24 cellular contexts compared by ENCODE assay signal in the genomic region with DNA sequence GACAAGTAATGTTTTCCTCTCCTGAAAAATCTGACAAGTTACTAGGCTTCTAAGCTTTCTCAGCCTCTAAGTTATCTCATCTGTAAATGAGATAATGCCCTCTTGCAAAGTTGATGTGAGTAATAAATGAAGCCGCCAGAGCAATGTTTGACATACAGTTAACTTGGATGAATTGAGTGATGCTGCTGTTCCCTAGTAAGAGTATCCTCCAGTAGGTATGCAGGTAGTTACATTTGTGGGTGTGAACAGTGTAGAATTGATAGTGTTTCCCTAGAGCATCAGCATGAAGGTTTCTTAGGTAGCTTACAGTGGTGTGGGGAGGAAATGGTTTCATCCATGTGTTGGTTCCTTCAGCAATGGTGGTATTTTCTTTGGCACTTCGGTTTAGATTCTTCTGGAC. TPM values are rescaled to one million over a fixed set of nuclear protein-coding genes. Genes with fewer than 3 reads are reported as not detected.
DNase-seq lines count a peak whose midpoint lies in the region; ATAC-seq, FAIRE-seq and TF ChIP-seq lines count a peak whose summit lies in the region.
"Had no signal": no experiment of that assay in that cellular context is flagged by ENCODE, and none has a peak within 500 bp of the region (broad histone marks: within the 10 kb centered on the region; RNA-seq: fewer than 3 reads in every experiment).

No MANE protein-coding gene starts in this region.

- H3K9me3 Mint-ChIP-seq in CD4-positive, alpha-beta T cell: no peaks in the 10 kb centered on the region
- H3K9me3 Mint-ChIP-seq in astrocyte (ENCODE audit: unreplicated experiment): no peaks in the 10 kb centered on the region
- H3K9me3 Mint-ChIP-seq: activated CD4-positive, alpha-beta T cell treated with anti-CD3 and anti-CD28 coated beads, Interleukin-2, amount 10 ng/mL, durations not matched to agents 7 days and 5 days; stimulated activated memory B cell treated with anti-CD40 and anti-IgM and Interleukin-4, amounts not matched to agents 10 μg/mL and 1 μg/mL and 100 μg/mL, for 72 hours had no signal

- H3K27me3 ChIP-seq in CD4-positive, alpha-beta T cell (ENCODE audit: control insufficient read depth, insufficient read depth, low read length): no peaks in the 10 kb centered on the region
- H3K27me3 ChIP-seq in HUES6 (ENCODE audit: control insufficient read depth, insufficient read depth, low read length): no peaks in the 10 kb centered on the region
- H3K27me3 ChIP-seq in astrocyte (ENCODE audit: insufficient read depth, low read length): no peaks in the 10 kb centered on the region
- H3K27me3 ChIP-seq in testis: no peaks in the 10 kb centered on the region
- H3K27me3 ChIP-seq: adrenal gland had no signal

- peaks cover 83% of the 10 kb centered on the region for H3K79me2 ChIP-seq in astrocyte (ENCODE audit: insufficient read depth, low read length)

- POLR2A ChIA-PET in CD4-positive, alpha-beta T cell (lab: Charles Lee): no interaction called here

- DNase-seq in CD4-positive, alpha-beta T cell: no peak
- DNase-seq in astrocyte (ENCODE audit: low read depth) (peak; percentile 13), kidney tubule cell (ENCODE audit: low spot score) (peak; percentile 6), testis (no peak), C1 segment of cervical spinal cord (lab: John Stamatoyannopoulos, UW) (no peak), G401 (ENCODE audit: low spot score) (no peak)
- DNase-seq in activated CD4-positive, alpha-beta T cell treated with anti-CD3 and anti-CD28 coated beads for 48 hours: no peak
- DNase-seq: ACHN; activated CD4-positive, alpha-beta T cell treated with anti-CD3 and anti-CD28 coated beads, Interleukin-2, amount 10 ng/mL, durations not matched to agents 7 days and 5 days; activated CD8-positive, alpha-beta memory T cell treated with anti-CD3 and anti-CD28 coated beads, Interleukin-2, amount 50 U/mL, for 48 hours; activated effector memory CD4-positive, alpha-beta T cell treated with Interleukin-2 at 50 U/mL for 16 hours; adrenal gland; dermis blood vessel endothelial cell; GDM1; mucosa of descending colon; NCI-H1048; NCI-H2029; NCI-H2227 treated with DMSO at 0.1 percent for 48 hours; NCI-H82; SIG-M5; T-helper 17 cell had no signal

- H3K27ac ChIP-seq in CD4-positive, alpha-beta T cell (ENCODE audit: low read depth, low read length): no peak overlapping the region
- H3K27ac ChIP-seq in HUES6 (ENCODE audit: low read depth, low read length) (no peak overlapping the region), astrocyte (ENCODE audit: low read depth, low read length) (no peak overlapping the region), testis (no peak overlapping the region)
- H3K27ac ChIP-seq: adrenal gland, C4-2B had no signal

- CTCF ChIA-PET in CD4-positive, alpha-beta T cell (lab: Charles Lee): no interaction called here

- no peak for TF ChIP-seq CTCF in CD4-positive, alpha-beta T cell (IDR thresholded peaks at IDR 0.05)
- TF ChIP-seq CTCF in astrocyte (IDR thresholded peaks at IDR 0.05; ENCODE audit: insufficient read depth, low read depth, low read length): no peak
- no peak for TF ChIP-seq CTCF in testis (IDR thresholded peaks at IDR 0.05)

- H3K9me3 ChIP-seq in CD4-positive, alpha-beta T cell (ENCODE audit: control insufficient read depth, low read length): no peaks in the 10 kb centered on the region
- no peaks in the 10 kb centered on the region for H3K9me3 ChIP-seq in HUES6 (ENCODE audit: control insufficient read depth, insufficient read depth, low read depth, low read length)
- no peaks in the 10 kb centered on the region for H3K9me3 ChIP-seq in astrocyte (ENCODE audit: insufficient read depth, low read depth, low read length)
- H3K9me3 ChIP-seq in testis: no peaks in the 10 kb centered on the region
- H3K9me3 ChIP-seq: adrenal gland, mucosa of descending colon had no signal

- H3K4me1 Mint-ChIP-seq in CD4-positive, alpha-beta T cell (ENCODE audit: low read depth): peaks cover 78% of the 10 kb centered on the region
- H3K4me1 Mint-ChIP-seq in astrocyte (ENCODE audit: low read depth, unreplicated experiment): peaks cover 35% of the 10 kb centered on the region

- H3K27me3 Mint-ChIP-seq in CD4-positive, alpha-beta T cell: no peaks in the 10 kb centered on the region
- H3K27me3 Mint-ChIP-seq in astrocyte (ENCODE audit: low read depth, unreplicated experiment): no peaks in the 10 kb centered on the region
- H3K27me3 Mint-ChIP-seq: activated CD4-positive, alpha-beta T cell treated with anti-CD3 and anti-CD28 coated beads, Interleukin-2, amount 10 ng/mL, durations not matched to agents 7 days and 5 days; stimulated activated memory B cell treated with anti-CD40 and anti-IgM and Interleukin-4, amounts not matched to agents 10 μg/mL and 1 μg/mL and 100 μg/mL, for 72 hours; T-helper 17 cell had no signal

- no peak overlapping the region for H2AFZ ChIP-seq in astrocyte (ENCODE audit: low read depth, low read length)

- no peak for FAIRE-seq in astrocyte (lab: Jason Lieb, UNC)

- H3K36me3 ChIP-seq in HUES6 (ENCODE audit: control insufficient read depth, insufficient read depth, low read length) (no peaks in the 10 kb centered on the region), astrocyte (ENCODE audit: insufficient read depth, low read length) (no peaks in the 10 kb centered on the region), testis (ENCODE audit: low read depth, missing control alignments) (no peaks in the 10 kb centered on the region)
- H3K36me3 ChIP-seq: adrenal gland had no signal

- 70 to 75% methylated on average over 2 of the region's 2 CpGs for WGBS in testis, 2 donors

- in situ Hi-C loops in G401 (cut with HindIII; ENCODE audit: low sequenced_read_pairs): no loop called here

- TF ChIP-seq POLR2A in testis (IDR thresholded peaks at IDR 0.05): no peak

- peak overlapping the region; percentile 18 for H3K4me3 Mint-ChIP-seq in CD4-positive, alpha-beta T cell
- H3K4me3 Mint-ChIP-seq in astrocyte (ENCODE audit: unreplicated experiment): peak overlapping the region; percentile 96
- H3K4me3 Mint-ChIP-seq: activated CD4-positive, alpha-beta T cell treated with anti-CD3 and anti-CD28 coated beads, Interleukin-2, amount 10 ng/mL, durations not matched to agents 7 days and 5 days; stimulated activated memory B cell treated with anti-CD40 and anti-IgM and Interleukin-4, amounts not matched to agents 10 μg/mL and 1 μg/mL and 100 μg/mL, for 72 hours; T-helper 17 cell had no signal

- peaks cover 72% of the 10 kb centered on the region for H4K20me1 ChIP-seq in astrocyte (ENCODE audit: insufficient read depth, low read length)

- H3K4me2 ChIP-seq in astrocyte (ENCODE audit: low read length): peak overlapping the region; percentile 85

- intact Hi-C loops in CD4-positive, alpha-beta T cell (cut with DNase I, micrococcal nuclease): loop anchor here (5.0 to 10.0 kb wide), 5 partner anchors 40 to 1827 kb away; partner anchors contain the start of genes NPHP3 (in 1 of the 2) and NUDT16 (in 1 of the 2)
- intact Hi-C loops in testis (cut with DNase I; ENCODE audit: low total_unique reads): no loop called here

- peaks cover 41% of the 10 kb centered on the region for H3K4me1 ChIP-seq in HUES6 (ENCODE audit: control insufficient read depth, insufficient read depth, low read length)
- peaks cover 18% of the 10 kb centered on the region for H3K4me1 ChIP-seq in astrocyte (ENCODE audit: insufficient read depth, low read length)
- peaks cover 22% of the 10 kb centered on the region for H3K4me1 ChIP-seq in testis

- H3K9ac ChIP-seq in HUES6 (ENCODE audit: low read length) (no peak overlapping the region), astrocyte (ENCODE audit: low read length) (no peak overlapping the region)

- H3K4me3 ChIP-seq in HUES6 (ENCODE audit: low read depth, low read length) (0 out of 2 replicates have a peak overlapping the region, but pooled peaks have one; percentile 1), astrocyte (ENCODE audit: insufficient read depth, low read depth, low read length) (peak overlapping the region; percentile 15), testis (no peak overlapping the region)
- H3K4me3 ChIP-seq: adrenal gland, mucosa of descending colon had no signal

- no peak overlapping the region for H3K27ac Mint-ChIP-seq in CD4-positive, alpha-beta T cell
- no peak overlapping the region for H3K27ac Mint-ChIP-seq in astrocyte (ENCODE audit: unreplicated experiment)
- H3K27ac Mint-ChIP-seq: activated CD4-positive, alpha-beta T cell treated with anti-CD3 and anti-CD28 coated beads, Interleukin-2, amount 10 ng/mL, durations not matched to agents 7 days and 5 days; stimulated activated memory B cell treated with anti-CD40 and anti-IgM and Interleukin-4, amounts not matched to agents 10 μg/mL and 1 μg/mL and 100 μg/mL, for 72 hours; T-helper 17 cell had no signal

- no peak for ATAC-seq in CD4-positive, alpha-beta T cell (ENCODE audit: poor library complexity)
- ATAC-seq: mucosa of descending colon; stimulated activated memory B cell treated with anti-CD40 and anti-IgM and Interleukin-4, amounts not matched to agents 10 μg/mL and 1 μg/mL and 100 μg/mL, for 72 hours; T-helper 17 cell had no signal

- peaks cover 18% of the 10 kb centered on the region for H3K36me3 Mint-ChIP-seq in CD4-positive, alpha-beta T cell (ENCODE audit: low read depth)
- H3K36me3 Mint-ChIP-seq in astrocyte (ENCODE audit: low read depth, unreplicated experiment): no peaks in the 10 kb centered on the region
- H3K36me3 Mint-ChIP-seq: stimulated activated memory B cell treated with anti-CD40 and anti-IgM and Interleukin-4, amounts not matched to agents 10 μg/mL and 1 μg/mL and 100 μg/mL, for 72 hours had no signal

RNA-seq across cellular contexts. Expression of gene ATP2C1, which starts 3.4 kb away (rescaled TPM):
- total RNA-seq in CD4-positive, alpha-beta T cell: 10 to 100 TPM; 40.9 to 44.0 TPM
- total RNA-seq in astrocyte: 132 TPM in 2 replicates
- total RNA-seq in testis: 100 to 1,000 TPM in 1 of 2 donors, 10 to 100 TPM in 1; 88.0 to 103 TPM
- polyA plus RNA-seq in testis (ENCODE audit: insufficient read depth, low read depth, low replicate concordance): 51.0 TPM
- total RNA-seq in G401 (2014; rRNA removed; shearing (Covaris generic)): 16.5 and 34.6 TPM in 2 replicates

Comparison
In these comparisons a context has a peak if more than half of its experiments do, and no peak if none do; other contexts are left out.
1. DNase-seq: peak in astrocyte (single experiment) and kidney tubule cell (single experiment); none in CD4-positive, alpha-beta T cell (0 of 10), testis (single experiment), C1 segment of cervical spinal cord (0 of 14), activated CD4-positive, alpha-beta T cell treated with anti-CD3 and anti-CD28 coated beads for 48 hours (single experiment) and G401 (single experiment).
2. H3K4me3 ChIP-seq: peak in HUES6 (single experiment) and astrocyte (single experiment); none in testis (0 of 2).